Comparison of ENCODE assay signal across 36 cellular contexts in the genomic region with DNA sequence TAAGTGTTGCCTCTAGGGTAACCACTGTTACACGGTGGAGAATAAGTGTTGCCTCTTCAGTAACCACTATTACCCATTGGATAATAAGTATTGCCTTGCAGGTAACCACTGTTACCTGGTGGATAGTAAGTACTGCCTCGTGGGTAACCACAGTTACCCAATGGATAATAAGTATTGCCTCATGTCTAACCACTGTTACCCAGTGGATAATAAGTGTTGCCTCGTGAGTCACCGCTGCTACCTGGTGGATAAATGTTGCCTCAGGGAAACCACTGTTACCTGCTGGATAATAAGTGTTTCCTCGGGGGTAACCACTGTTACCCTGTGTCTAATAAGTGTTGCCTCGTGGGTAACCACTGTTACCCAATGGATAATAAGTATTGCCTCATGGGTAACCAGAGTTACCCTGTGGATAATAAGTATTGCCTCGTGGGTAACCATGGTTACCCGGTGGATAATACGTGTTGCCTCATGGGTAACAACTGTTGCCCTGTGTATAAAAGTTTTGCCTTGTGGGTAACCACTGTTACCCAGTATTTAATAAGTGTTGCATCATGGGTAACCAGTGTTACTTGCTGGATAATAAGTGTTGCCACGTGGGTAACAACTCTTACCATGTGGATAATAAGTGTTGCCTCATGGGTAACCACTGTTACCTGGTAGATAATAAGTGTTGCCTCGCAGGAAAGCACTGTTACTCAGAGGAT. TPM values are rescaled to one million over a fixed set of nuclear protein-coding genes. Genes with fewer than 3 reads are reported as not detected.
DNase-seq lines count a peak whose midpoint lies in the region; ATAC-seq, FAIRE-seq and TF ChIP-seq lines count a peak whose summit lies in the region.
"Had no signal": no experiment of that assay in that cellular context is flagged by ENCODE, and none has a peak within 500 bp of the region (broad histone marks: within the 10 kb centered on the region; RNA-seq: fewer than 3 reads in every experiment).

No MANE protein-coding gene starts in this region.

- no peaks in the 10 kb centered on the region for H3K4me1 Mint-ChIP-seq in WTC11
- H3K4me1 Mint-ChIP-seq: activated CD4-positive, alpha-beta memory T cell treated with anti-CD3 and anti-CD28 coated beads, Interleukin-2, amount 10 ng/mL, durations not matched to agents 7 days and 5 days; B cell; CD8-positive, alpha-beta memory T cell had no signal

- CTCF ChIA-PET in WTC11 (lab: Charles Lee): no interaction called here

- WGBS in esophagus muscularis mucosa: 83% methylated on average over 11 of the region's 11 CpGs

- H3K36me3 ChIP-seq in esophagus muscularis mucosa: no peaks in the 10 kb centered on the region
- H3K36me3 ChIP-seq: left ventricle myocardium inferior, right atrium auricular region, suprapubic skin had no signal

- no peaks in the 10 kb centered on the region for H3K27me3 Mint-ChIP-seq in WTC11 (ENCODE audit: low read depth)
- H3K27me3 Mint-ChIP-seq: activated CD4-positive, alpha-beta memory T cell treated with anti-CD3 and anti-CD28 coated beads, Interleukin-2, amount 10 ng/mL, durations not matched to agents 7 days and 5 days; B cell; CD8-positive, alpha-beta memory T cell; effector memory CD8-positive, alpha-beta T cell had no signal

- DNase-seq in AG10803 (ENCODE audit: low read depth) (peak; percentile 4), GM19239 (ENCODE audit: insufficient read length, low spot score) (no peak), HTR-8/SVneo (ENCODE audit: insufficient read length, low spot score) (no peak), esophagus muscularis mucosa (ENCODE audit: extremely low spot score) (peak; percentile 45), WTC11 (ENCODE audit: low spot score) (no peak), NCI-H82 treated with DMSO at 0.1 percent for 48 hours (lab: John Stamatoyannopoulos, UW; ENCODE audit: unreplicated experiment) (no peak)
- DNase-seq: activated CD4-positive, alpha-beta memory T cell treated with anti-CD3 and anti-CD28 coated beads, Interleukin-2, amount 10 ng/mL, durations not matched to agents 7 days and 5 days; activated CD8-positive, alpha-beta memory T cell treated with anti-CD3 and anti-CD28 coated beads, Interleukin-2, amount 50 U/mL, for 48 hours; activated naive CD4-positive, alpha-beta T cell treated with Interleukin-2 at 50 U/mL for 16 hours; CD8-positive, alpha-beta memory T cell; central memory CD4-positive, alpha-beta T cell; effector memory CD8-positive, alpha-beta T cell; head of caudate nucleus; islet precursor cell; left ventricle myocardium inferior; mesendoderm; NCI-H1105 treated with DMSO at 0.1 percent for 48 hours; NCI-H2029; NCI-H524; posterior cingulate gyrus; SK-N-SH; stimulated activated CD4-positive, alpha-beta T cell treated with anti-CD3 and anti-CD28 coated beads, Interleukin-1b, Interleukin-23, amount 100 ng/mL, for 48 hours; stimulated activated naive CD4-positive, alpha-beta T cell treated with Interleukin-2 at 50 U/mL for 16 hours had no signal

- H3K4me1 ChIP-seq in esophagus muscularis mucosa: no peaks in the 10 kb centered on the region
- H3K4me1 ChIP-seq: foreskin keratinocyte, left ventricle myocardium inferior, right atrium auricular region, suprapubic skin had no signal

- no peak for TF ChIP-seq POLR2A in esophagus muscularis mucosa (IDR thresholded peaks at IDR 0.05; ENCODE audit: low read depth)

- FAIRE-seq in GM19239 (lab: Jason Lieb, UNC): peak; percentile 94
- FAIRE-seq in HTR-8/SVneo (lab: Jason Lieb, UNC): peak; percentile 42
- FAIRE-seq: H54, TTC549 had no signal

- ATAC-seq in WTC11 (no peak), GM18520 (IDR thresholded peaks at IDR 0.05; ENCODE audit: unreplicated experiment) (no peak)
- ATAC-seq: activated CD4-positive, CD25-positive, alpha-beta regulatory T cell treated with anti-CD3 and anti-CD28 coated beads, Interleukin-2, amount 50 U/mL, for 24 hours; effector memory CD8-positive, alpha-beta T cell; esophagus mucosa; foreskin keratinocyte; Right ventricle myocardium inferior had no signal

- H3K36me3 Mint-ChIP-seq in WTC11: peaks cover 34% of the 10 kb centered on the region
- H3K36me3 Mint-ChIP-seq: CD8-positive, alpha-beta memory T cell had no signal

- peaks cover 93% of the 10 kb centered on the region for H3K9me3 Mint-ChIP-seq in WTC11
- H3K9me3 Mint-ChIP-seq: effector memory CD8-positive, alpha-beta T cell had no signal

- no peak for TF ChIP-seq CTCF in AG10803 (conservative IDR thresholded peaks at IDR 0.05; ENCODE audit: low read length)
- no peak for TF ChIP-seq CTCF in esophagus muscularis mucosa (IDR thresholded peaks at IDR 0.05)
- TF ChIP-seq CTCF in WTC11 (IDR thresholded peaks at IDR 0.05): no peak

- intact Hi-C loops in esophagus muscularis mucosa (cut with DNase I): no loop called here

- no peak overlapping the region for H3K27ac Mint-ChIP-seq in WTC11
- H3K27ac Mint-ChIP-seq: activated CD4-positive, alpha-beta memory T cell treated with anti-CD3 and anti-CD28 coated beads, Interleukin-2, amount 10 ng/mL, durations not matched to agents 7 days and 5 days; activated T-helper 1 cell treated with anti-CD3 and anti-CD28 coated beads, Interleukin-12 subunit alpha, Interleukin-12 subunit beta, Interleukin-2, Interleukin-4 antibody, amounts not matched to agents 30 ng/mL and 10 ng/mL and 1 ng/mL, durations not matched to agents 14 hours and 24 hours and 36 hours; B cell; CD8-positive, alpha-beta memory T cell; effector memory CD8-positive, alpha-beta T cell had no signal

- no peak for TF ChIP-seq EP300 in esophagus muscularis mucosa (IDR thresholded peaks at IDR 0.05)

- H3K4me3 Mint-ChIP-seq in WTC11: no peak overlapping the region
- H3K4me3 Mint-ChIP-seq: activated CD4-positive, alpha-beta memory T cell treated with anti-CD3 and anti-CD28 coated beads, Interleukin-2, amount 10 ng/mL, durations not matched to agents 7 days and 5 days; activated T-helper 1 cell treated with anti-CD3 and anti-CD28 coated beads, Interleukin-12 subunit alpha, Interleukin-12 subunit beta, Interleukin-2, Interleukin-4 antibody, amounts not matched to agents 30 ng/mL and 10 ng/mL and 1 ng/mL, durations not matched to agents 14 hours and 24 hours and 36 hours; B cell; CD8-positive, alpha-beta memory T cell; effector memory CD8-positive, alpha-beta T cell had no signal

- H3K27me3 ChIP-seq in esophagus muscularis mucosa: no peaks in the 10 kb centered on the region
- H3K27me3 ChIP-seq: foreskin keratinocyte, right atrium auricular region, suprapubic skin had no signal

- POLR2A ChIA-PET in WTC11 (lab: Charles Lee): no interaction called here

- H3K9me3 ChIP-seq in esophagus muscularis mucosa: no peaks in the 10 kb centered on the region
- H3K9me3 ChIP-seq: right atrium auricular region, SK-N-SH, suprapubic skin had no signal

- no peak overlapping the region for H3K27ac ChIP-seq in esophagus muscularis mucosa (replicated peaks in 1 of 4)
- H3K27ac ChIP-seq: foreskin keratinocyte, left ventricle myocardium inferior, right atrium auricular region, suprapubic skin had no signal

- H3K4me3 ChIP-seq in AG10803 (ENCODE audit: low read length) (no peak overlapping the region), esophagus muscularis mucosa (no peak overlapping the region)
- H3K4me3 ChIP-seq: left ventricle myocardium inferior, right atrium auricular region, suprapubic skin had no signal

TF ChIP-seq in WTC11, 78 proteins besides CTCF, POLR2A, EP300 and RAD21 (continues in another document):
- TF ChIP-seq, protein P1, sequence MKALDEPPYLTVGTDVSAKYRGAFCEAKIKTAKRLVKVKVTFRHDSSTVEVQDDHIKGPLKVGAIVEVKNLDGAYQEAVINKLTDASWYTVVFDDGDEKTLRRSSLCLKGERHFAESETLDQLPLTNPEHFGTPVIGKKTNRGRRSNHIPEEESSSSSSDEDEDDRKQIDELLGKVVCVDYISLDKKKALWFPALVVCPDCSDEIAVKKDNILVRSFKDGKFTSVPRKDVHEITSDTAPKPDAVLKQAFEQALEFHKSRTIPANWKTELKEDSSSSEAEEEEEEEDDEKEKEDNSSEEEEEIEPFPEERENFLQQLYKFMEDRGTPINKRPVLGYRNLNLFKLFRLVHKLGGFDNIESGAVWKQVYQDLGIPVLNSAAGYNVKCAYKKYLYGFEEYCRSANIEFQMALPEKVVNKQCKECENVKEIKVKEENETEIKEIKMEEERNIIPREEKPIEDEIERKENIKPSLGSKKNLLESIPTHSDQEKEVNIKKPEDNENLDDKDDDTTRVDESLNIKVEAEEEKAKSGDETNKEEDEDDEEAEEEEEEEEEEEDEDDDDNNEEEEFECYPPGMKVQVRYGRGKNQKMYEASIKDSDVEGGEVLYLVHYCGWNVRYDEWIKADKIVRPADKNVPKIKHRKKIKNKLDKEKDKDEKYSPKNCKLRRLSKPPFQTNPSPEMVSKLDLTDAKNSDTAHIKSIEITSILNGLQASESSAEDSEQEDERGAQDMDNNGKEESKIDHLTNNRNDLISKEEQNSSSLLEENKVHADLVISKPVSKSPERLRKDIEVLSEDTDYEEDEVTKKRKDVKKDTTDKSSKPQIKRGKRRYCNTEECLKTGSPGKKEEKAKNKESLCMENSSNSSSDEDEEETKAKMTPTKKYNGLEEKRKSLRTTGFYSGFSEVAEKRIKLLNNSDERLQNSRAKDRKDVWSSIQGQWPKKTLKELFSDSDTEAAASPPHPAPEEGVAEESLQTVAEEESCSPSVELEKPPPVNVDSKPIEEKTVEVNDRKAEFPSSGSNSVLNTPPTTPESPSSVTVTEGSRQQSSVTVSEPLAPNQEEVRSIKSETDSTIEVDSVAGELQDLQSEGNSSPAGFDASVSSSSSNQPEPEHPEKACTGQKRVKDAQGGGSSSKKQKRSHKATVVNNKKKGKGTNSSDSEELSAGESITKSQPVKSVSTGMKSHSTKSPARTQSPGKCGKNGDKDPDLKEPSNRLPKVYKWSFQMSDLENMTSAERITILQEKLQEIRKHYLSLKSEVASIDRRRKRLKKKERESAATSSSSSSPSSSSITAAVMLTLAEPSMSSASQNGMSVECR (CRISPR knock-in tag; IDR thresholded peaks at IDR 0.05; ENCODE audit: borderline replicate concordance): no peak
- TF ChIP-seq, protein P2, sequence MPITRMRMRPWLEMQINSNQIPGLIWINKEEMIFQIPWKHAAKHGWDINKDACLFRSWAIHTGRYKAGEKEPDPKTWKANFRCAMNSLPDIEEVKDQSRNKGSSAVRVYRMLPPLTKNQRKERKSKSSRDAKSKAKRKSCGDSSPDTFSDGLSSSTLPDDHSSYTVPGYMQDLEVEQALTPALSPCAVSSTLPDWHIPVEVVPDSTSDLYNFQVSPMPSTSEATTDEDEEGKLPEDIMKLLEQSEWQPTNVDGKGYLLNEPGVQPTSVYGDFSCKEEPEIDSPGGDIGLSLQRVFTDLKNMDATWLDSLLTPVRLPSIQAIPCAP (CRISPR knock-in tag; IDR thresholded peaks at IDR 0.05): no peak
- TF ChIP-seq CBFB (CRISPR knock-in tag; IDR thresholded peaks at IDR 0.05; ENCODE audit: low read depth): no peak
- TF ChIP-seq CREB1 (CRISPR knock-in tag; IDR thresholded peaks at IDR 0.05): no peak
- no peak for TF ChIP-seq IRF2 (CRISPR knock-in tag; IDR thresholded peaks at IDR 0.05; ENCODE audit: borderline replicate concordance, low read depth)
- TF ChIP-seq MYBL2 (CRISPR knock-in tag; IDR thresholded peaks at IDR 0.05): no peak

RNA-seq across cellular contexts. Expression of gene NXPE4, which starts 12.3 kb away (rescaled TPM):
- total RNA-seq in esophagus muscularis mucosa (not detected), WTC11 (2021) (0.11 TPM in 1 of 3 replicates, not detected in the others)
- total RNA-seq: activated CD4-positive, alpha-beta memory T cell treated with anti-CD3 and anti-CD28 coated beads, Interleukin-2, amount 10 ng/mL, durations not matched to agents 7 days and 5 days; activated T-helper 1 cell treated with anti-CD3 and anti-CD28 coated beads, Interleukin-12 subunit alpha, Interleukin-12 subunit beta, Interleukin-2, Interleukin-4 antibody, amounts not matched to agents 30 ng/mL and 10 ng/mL and 1 ng/mL, durations not matched to agents 14 hours and 24 hours and 36 hours; B cell; CD8-positive, alpha-beta memory T cell; esophagus mucosa; foreskin keratinocyte; left ventricle myocardium inferior; right atrium auricular region; Right ventricle myocardium inferior; suprapubic skin; T-helper 1 cell treated with Interleukin-12 subunit alpha and Interleukin-12 subunit beta and Interleukin-4 antibody, amounts not matched to agents 30 ng/mL and 1 ng/mL, for 36 hours; ureter had no signal

RNA-seq across cellular contexts. Expression of gene NXPE1, which starts 48.2 kb away (rescaled TPM):
- not detected for total RNA-seq in esophagus muscularis mucosa
- 0.16 TPM in 1 of 3 replicates, not detected in the others for total RNA-seq in WTC11 (2021)
- total RNA-seq: activated CD4-positive, alpha-beta memory T cell treated with anti-CD3 and anti-CD28 coated beads, Interleukin-2, amount 10 ng/mL, durations not matched to agents 7 days and 5 days; activated T-helper 1 cell treated with anti-CD3 and anti-CD28 coated beads, Interleukin-12 subunit alpha, Interleukin-12 subunit beta, Interleukin-2, Interleukin-4 antibody, amounts not matched to agents 30 ng/mL and 10 ng/mL and 1 ng/mL, durations not matched to agents 14 hours and 24 hours and 36 hours; B cell; CD8-positive, alpha-beta memory T cell; esophagus mucosa; foreskin keratinocyte; left ventricle myocardium inferior; right atrium auricular region; Right ventricle myocardium inferior; suprapubic skin; T-helper 1 cell treated with Interleukin-12 subunit alpha and Interleukin-12 subunit beta and Interleukin-4 antibody, amounts not matched to agents 30 ng/mL and 1 ng/mL, for 36 hours; ureter had no signal

Comparison
In these comparisons a context has a peak if more than half of its experiments do, and no peak if none do; other contexts are left out.
1. DNase-seq: peak in AG10803 (single experiment) and esophagus muscularis mucosa (single experiment); none in GM19239 (single experiment), HTR-8/SVneo (single experiment), WTC11 (single experiment) and NCI-H82 treated with DMSO at 0.1 percent for 48 hours (single experiment).